ENCODE assay signal across 8 cellular contexts in genomic region chr14:76720382-76720813, GRCh38. TPM values are rescaled to one million over a fixed set of nuclear protein-coding genes. Genes with fewer than 3 reads are reported as not detected.
DNase-seq lines count a peak whose midpoint lies in the region; ATAC-seq, FAIRE-seq and TF ChIP-seq lines count a peak whose summit lies in the region.

No MANE protein-coding gene starts in this region.

- TF ChIP-seq CTCF in esophagus squamous epithelium (IDR thresholded peaks at IDR 0.05) (no peak), omental fat pad (IDR thresholded peaks at IDR 0.05) (no peak), D721Med (IDR thresholded peaks at IDR 0.05; ENCODE audit: insufficient read depth, missing control alignments) (no peak)

- peaks cover 0 to 49% (median 10%) of the 10 kb centered on the region in 3 donors for H3K4me1 ChIP-seq in esophagus squamous epithelium
- peaks cover 6% of the 10 kb centered on the region for H3K4me1 ChIP-seq in CD8-positive, alpha-beta memory T cell (ENCODE audit: insufficient read depth, low read length)

- no peaks in the 10 kb centered on the region for H3K36me3 Mint-ChIP-seq in CD8-positive, alpha-beta memory T cell

- intact Hi-C loops in esophagus squamous epithelium (cut with DNase I): no loop called here

- H3K9me3 ChIP-seq in esophagus squamous epithelium: no peaks in the 10 kb centered on the region
- H3K9me3 ChIP-seq in CD8-positive, alpha-beta memory T cell (ENCODE audit: low read length): no peaks in the 10 kb centered on the region

- 48 to 73% methylated on average over 3 of the region's 3 CpGs for WGBS in esophagus squamous epithelium, 2 donors

- no peaks in the 10 kb centered on the region for H3K36me3 ChIP-seq in esophagus squamous epithelium
- no peaks in the 10 kb centered on the region for H3K36me3 ChIP-seq in CD8-positive, alpha-beta memory T cell (ENCODE audit: insufficient read depth, low read length)

- FAIRE-seq in D721Med (lab: Jason Lieb, UNC): no peak

- no peaks in the 10 kb centered on the region for H3K9me3 Mint-ChIP-seq in CD8-positive, alpha-beta memory T cell

- POLR2A ChIA-PET in CD8-positive, alpha-beta memory T cell (lab: Charles Lee): no interaction called here

- peak overlapping the region in 3 of 4 donors; percentile 44 to 52 (median 44) for H3K27ac ChIP-seq in esophagus squamous epithelium
- H3K27ac ChIP-seq in CD8-positive, alpha-beta memory T cell (ENCODE audit: low read depth, low read length): no peak overlapping the region

- H3K27me3 ChIP-seq in esophagus squamous epithelium: no peaks in the 10 kb centered on the region
- no peaks in the 10 kb centered on the region for H3K27me3 ChIP-seq in CD8-positive, alpha-beta memory T cell (ENCODE audit: insufficient read depth, low read length, poor library complexity, severe bottlenecking)

- DNase-seq in GM03348 (ENCODE audit: low spot score): peak; percentile 29
- DNase-seq in HCEC 1CT: peak; percentile 48
- peak; percentile 43 to 78 for DNase-seq in NCI-H524 (lab: John Stamatoyannopoulos, UW)
- DNase-seq in esophagus squamous epithelium (lab: John Stamatoyannopoulos, UW): no peak
- no peak for DNase-seq in omental fat pad (ENCODE audit: low spot score)
- no peak for DNase-seq in D721Med (ENCODE audit: insufficient read length, low spot score)
- DNase-seq in CD8-positive, alpha-beta memory T cell: no peak
- no peak for DNase-seq in activated gamma-delta T cell (lab: John Stamatoyannopoulos, UW)

- ATAC-seq in omental fat pad (ENCODE audit: low FRiP score): peak; percentile 41

- peaks cover 0 to 7% (median 0%) of the 10 kb centered on the region in 3 donors for H3K4me1 Mint-ChIP-seq in CD8-positive, alpha-beta memory T cell

- CTCF ChIA-PET in CD8-positive, alpha-beta memory T cell (lab: Charles Lee): interaction anchor here (3.3 kb wide), 1 partner anchor 11 kb away, joined by 17 read pairs; no protein-coding TSS in a partner anchor

- H3K27me3 Mint-ChIP-seq in CD8-positive, alpha-beta memory T cell: peaks cover 5 to 56% of the 10 kb centered on the region in 2 donors

- no peak for TF ChIP-seq POLR2A in esophagus squamous epithelium (IDR thresholded peaks at IDR 0.05)

- H3K27ac Mint-ChIP-seq in CD8-positive, alpha-beta memory T cell: peak overlapping the region in 2 of 8 donors; percentile 23 to 79

- H3K4me3 ChIP-seq in esophagus squamous epithelium: no peak overlapping the region
- H3K4me3 ChIP-seq in CD8-positive, alpha-beta memory T cell (ENCODE audit: low read length): no peak overlapping the region

- H3K4me3 Mint-ChIP-seq in CD8-positive, alpha-beta memory T cell: peak overlapping the region in 1 of 7 donors; percentile 19

RNA-seq across cellular contexts. Expression of gene VASH1, which starts 40.9 kb away (rescaled TPM):
- total RNA-seq in esophagus squamous epithelium (1 to 10 TPM; 1.3 to 5.7 (median 3.0) TPM), omental fat pad (10 to 100 TPM in 2 of 4 donors, 1 to 10 TPM in 2; 5.6 to 22.9 (median 11.0) TPM)
- total RNA-seq in CD8-positive, alpha-beta memory T cell: 1 to 10 TPM; 5.7 to 6.3 TPM
- polyA plus RNA-seq in CD8-positive, alpha-beta memory T cell: 1.4 TPM

Comparison
In these comparisons a context has a peak if more than half of its experiments do, and no peak if none do; other contexts are left out.
1. DNase-seq: peak in GM03348 (single experiment), HCEC 1CT (single experiment) and NCI-H524 (2 of 2); none in esophagus squamous epithelium (single experiment), omental fat pad (single experiment), D721Med (single experiment), CD8-positive, alpha-beta memory T cell (0 of 5) and activated gamma-delta T cell (single experiment).